ENCODE assay signal across 20 cellular contexts in genomic region chr3:14491396-14492190, GRCh38. TPM values are rescaled to one million over a fixed set of nuclear protein-coding genes. Genes with fewer than 3 reads are reported as not detected.
DNase-seq lines count a peak whose midpoint lies in the region; ATAC-seq, FAIRE-seq and TF ChIP-seq lines count a peak whose summit lies in the region.
"Had no signal": no experiment of that assay in that cellular context is flagged by ENCODE, and none has a peak within 500 bp of the region (broad histone marks: within the 10 kb centered on the region; RNA-seq: fewer than 3 reads in every experiment).

No MANE protein-coding gene starts in this region.

- no peak overlapping the region for H3K9ac ChIP-seq in HepG2 (ENCODE audit: insufficient read depth, low read depth, low read length)

- no peak for DNase-seq in SJSA1 (ENCODE audit: low read depth in 1 of 2, low spot score in 2 of 2)
- DNase-seq in HepG2 (ENCODE audit: low spot score), result no peak
- peak; percentile 45 for DNase-seq in renal cortical epithelial cell (ENCODE audit: low read depth)
- no peak for DNase-seq in KBM-7
- no peak for DNase-seq in GM10248 (ENCODE audit: extremely low spot score)
- DNase-seq in cerebellar nuclear complex (lab: John Stamatoyannopoulos, UW), result no peak
- DNase-seq in erythroblast (lab: John Stamatoyannopoulos, UW), result no peak
- DNase-seq: BE2C; CD4-positive, alpha-beta memory T cell; DMS79 treated with DMSO at 0.1 percent for 48 hours; GF-D8; HFFc6; Kasumi-1; NCI-H1417; NCI-H1930; NCI-H2171; NCI-H510A; RPMI8226 had no signal

- H3K27ac ChIP-seq in HEK293 (ENCODE audit: extremely low read depth, low read depth, low read length), result no peak overlapping the region
- 0 out of 2 replicates have a peak overlapping the region, but pooled peaks have one; percentile 80 for H3K27ac ChIP-seq in SJSA1
- no peak overlapping the region for H3K27ac ChIP-seq in HepG2 (ENCODE audit: extremely low read length, insufficient read depth, low read length)

- H3K4me3 ChIP-seq in HEK293 (ENCODE audit: low read depth, low read length) (no peak overlapping the region), SJSA1 (no peak overlapping the region), HepG2 (replicated peaks in 1 of 3; ENCODE audit: insufficient read depth in 1 of 3, low read depth in 2 of 3, low read length in 3 of 3) (no peak overlapping the region)

- no peaks in the 10 kb centered on the region for H3K79me2 ChIP-seq in HepG2 (ENCODE audit: insufficient read depth, low read length)

- intact Hi-C loops in HepG2 (cut with micrococcal nuclease; ENCODE audit: unreplicated experiment), result no loop called here

- TF ChIP-seq RAD21 in HepG2 (CRISPR knock-in tag; IDR thresholded peaks at IDR 0.05), result no peak

- TF ChIP-seq EP300 in HepG2 (IDR thresholded peaks at IDR 0.05; ENCODE audit: low read depth in 2 of 2, low read length in 2 of 2) (no peak), HepG2 (CRISPR knock-in tag; IDR thresholded peaks at IDR 0.05; ENCODE audit: borderline replicate concordance) (no peak)

- CTCF ChIA-PET in HEK293 (lab: Yijun Ruan, JAX), result interaction anchor here (1.0 to 1.5 kb wide), 2 partner anchors 162 to 285 kb away, joined by 3 to 6 read pairs; no protein-coding TSS in a partner anchor
- CTCF ChIA-PET in HepG2 (lab: Yijun Ruan, JAX; ENCODE audit: low intra/inter-chr PET ratio, low total read pairs), result no interaction called here
- CTCF ChIA-PET in GM10248 (lab: Yijun Ruan, JAX), result no interaction called here

- 81% methylated on average over 13 of the region's 17 CpGs for WGBS in HepG2 (ENCODE audit: low lambda C conversion rate)

- H3K9me3 ChIP-seq in HEK293 (ENCODE audit: control insufficient read depth, insufficient read depth, low read depth, low read length), result no peaks in the 10 kb centered on the region
- no peaks in the 10 kb centered on the region for H3K9me3 ChIP-seq in SJSA1 (replicated peaks)
- no peaks in the 10 kb centered on the region for H3K9me3 ChIP-seq in HepG2 (ENCODE audit: low read length)
- H3K9me3 ChIP-seq: BE2C had no signal

- in situ Hi-C loops in HepG2 (cut with HindIII; ENCODE audit: extremely low pct_ligation_motif_present, low pct_unique_long_range_greater_than_20kb) (no loop called here), KBM-7 (cut with MboI; ENCODE audit: low pct_unique_long_range_greater_than_20kb, low sequenced_read_pairs) (no loop called here)

- TF ChIP-seq POLR2A in HepG2 (IDR thresholded peaks at IDR 0.05; ENCODE audit: insufficient read depth in 1 of 2, low read depth in 2 of 2, low read length in 2 of 2) (no peak), erythroblast (IDR thresholded peaks at IDR 0.05; ENCODE audit: low read length) (no peak)

- POLR2A ChIA-PET in HEK293 (lab: Yijun Ruan, JAX) (interaction anchor here (0.7 kb wide), 1 partner anchor 13 kb away, joined by 3 read pairs; no protein-coding TSS in a partner anchor), HepG2 (lab: Yijun Ruan, JAX) (no interaction called here), GM10248 (lab: Yijun Ruan, JAX) (no interaction called here)

- H4K20me1 ChIP-seq in HepG2 (ENCODE audit: insufficient read depth, low read length), result no peaks in the 10 kb centered on the region

- H3K4me2 ChIP-seq in HepG2 (ENCODE audit: low read depth, low read length), result no peak overlapping the region

- H3K4me1 ChIP-seq in HEK293 (ENCODE audit: control insufficient read depth, insufficient read depth, low read length), result no peaks in the 10 kb centered on the region
- H3K4me1 ChIP-seq in SJSA1 (replicated peaks), result peaks cover 73% of the 10 kb centered on the region
- no peaks in the 10 kb centered on the region for H3K4me1 ChIP-seq in HepG2 (ENCODE audit: insufficient read depth, low read length)
- H3K4me1 ChIP-seq: BE2C had no signal

- no peak for TF ChIP-seq CTCF in HEK293 (tag by site-specific recombination; IDR thresholded peaks at IDR 0.05)
- TF ChIP-seq CTCF in HepG2 (CRISPR knock-in tag; IDR thresholded peaks at IDR 0.05), result no peak
- no peak for TF ChIP-seq CTCF in GM10248 (IDR thresholded peaks at IDR 0.05; ENCODE audit: control extremely low read depth, extremely low read depth, low read depth, missing control alignments)

- BruUV-seq in HepG2 (replicated peaks; lab: Mats Ljungman, UMichigan), result no TSS peak

- peaks cover 0 to 4% of the 10 kb centered on the region in 2 experiments; a peak in 1 of 3 replicates for H3K36me3 ChIP-seq in HEK293 (ENCODE audit: control insufficient read depth in 2 of 2, insufficient read depth in 1 of 2, low read length in 2 of 2)
- peaks cover 45% of the 10 kb centered on the region for H3K36me3 ChIP-seq in SJSA1
- H3K36me3 ChIP-seq in HepG2 (replicated peaks in 1 of 2; ENCODE audit: control insufficient read depth in 1 of 2, insufficient read depth in 2 of 2, low read length in 2 of 2), result peaks cover 3 to 10% of the 10 kb centered on the region in 2 experiments; a peak in 3 of 5 replicates
- H3K36me3 ChIP-seq: BE2C had no signal

- H2AFZ ChIP-seq in HepG2 (ENCODE audit: low read length), result no peak overlapping the region

- FAIRE-seq in HepG2 (lab: Jason Lieb, UNC), result no peak

- no peak for ATAC-seq in HepG2

- H3K27me3 ChIP-seq in SJSA1 (replicated peaks) (no peaks in the 10 kb centered on the region), HepG2 (ENCODE audit: control insufficient read depth in 1 of 2, insufficient read depth in 2 of 2, low read length in 2 of 2) (no peaks in the 10 kb centered on the region; a peak in 1 of 5 replicates)
- H3K27me3 ChIP-seq: BE2C had no signal

TF ChIP-seq in HEK293, 187 proteins besides CTCF, POLR2A, EP300 and RAD21:
- no peak for TF ChIP-seq ZNF202 (tag by site-specific recombination; IDR thresholded peaks at IDR 0.05; ENCODE audit: borderline replicate concordance)
- TF ChIP-seq ZEB2 (tag by site-specific recombination; IDR thresholded peaks at IDR 0.05), result no peak
- TF ChIP-seq ZNF768 (tag by site-specific recombination; IDR thresholded peaks at IDR 0.05), result peak; percentile 75

TF ChIP-seq in HepG2, 621 proteins besides CTCF, POLR2A, EP300 and RAD21:
- TF ChIP-seq POLR2G (IDR thresholded peaks at IDR 0.05; ENCODE audit: low read depth, low read length) (peak; percentile 17; the same call in 1 of the 2 replicates), ZBTB38 (CRISPR knock-in tag; IDR thresholded peaks at IDR 0.05) (no peak), ZNF768 (CRISPR knock-in tag; IDR thresholded peaks at IDR 0.05) (peak; percentile 97), ZNF432 (CRISPR knock-in tag; IDR thresholded peaks at IDR 0.05; ENCODE audit: borderline replicate concordance) (no peak), KLF13 (CRISPR knock-in tag; IDR thresholded peaks at IDR 0.05) (no peak), ZKSCAN5 (CRISPR knock-in tag; IDR thresholded peaks at IDR 0.05) (no peak), AGO2 (optimal IDR thresholded peaks at IDR 0.05; ENCODE audit: low read depth, low read length) (peak; percentile 30)

RNA-seq across cellular contexts. Expression of gene GRIP2, which starts 48.5 kb away (rescaled TPM):
- 4.0 and 5.3 TPM in 2 replicates for total RNA-seq in SJSA1 (2014; rRNA removed; shearing (Covaris generic))
- 0.08 and 0.24 TPM in 2 replicates for total RNA-seq in HepG2 (2016; rRNA removed; fragmentation: Illumina TruSeq; extraction: Trizol)
- 0.09 and 0.10 TPM in 2 replicates for total RNA-seq in HepG2 (2016; cell fraction: cytosol; rRNA removed; fragmentation: Illumina TruSeq; extraction: Trizol; ENCODE audit: low read depth)
- 0.26 TPM in 1 of 2 replicates, not detected in the other for total RNA-seq in HepG2 (2016; cell fraction: insoluble cytoplasmic fraction; rRNA removed; fragmentation: Illumina TruSeq; extraction: Trizol)
- total RNA-seq in HepG2 (2016; cell fraction: membrane; rRNA removed; fragmentation: Illumina TruSeq; extraction: Trizol), result 0.09 and 0.55 TPM in 2 replicates
- total RNA-seq in HepG2 (2016; cell fraction: nucleus; rRNA removed; fragmentation: Illumina TruSeq; extraction: Trizol), result 0.25 and 0.53 TPM in 2 replicates
- polyA plus RNA-seq in HepG2 (2011; rRNA removed), result 0.11 and 0.14 TPM in 2 replicates
- 0.01 and 0.03 TPM in 2 replicates for polyA plus RNA-seq in HepG2 (2011; cell fraction: cytosol; rRNA removed)
- polyA plus RNA-seq in HepG2 (2011; cell fraction: nucleus; rRNA removed), result 0.36 and 0.40 TPM in 2 replicates
- 0.12 TPM in 2 replicates for polyA plus RNA-seq in HepG2 (2012)
- polyA plus RNA-seq in HepG2 (2016; cell fraction: cytosol; fragmentation: Illumina TruSeq; extraction: Trizol; ENCODE audit: low read depth), result 0.02 and 0.08 TPM in 2 replicates
- polyA plus RNA-seq in HepG2 (2016; cell fraction: insoluble cytoplasmic fraction; fragmentation: Illumina TruSeq; extraction: Trizol; ENCODE audit: low read depth), result not detected in 2 replicates
- polyA plus RNA-seq in HepG2 (2016; cell fraction: membrane; fragmentation: Illumina TruSeq; extraction: Trizol; ENCODE audit: low read depth), result 0.14 and 0.16 TPM in 2 replicates
- 0.56 and 0.57 TPM in 2 replicates for polyA plus RNA-seq in HepG2 (2016; cell fraction: nucleus; fragmentation: Illumina TruSeq; extraction: Trizol; ENCODE audit: insufficient read depth, low read depth)
- polyA minus RNA-seq in HepG2 (2011; rRNA and poly(A)+ RNA removed; ENCODE audit: low replicate concordance), result 0.04 and 0.58 TPM in 2 replicates
- polyA minus RNA-seq in HepG2 (2011; cell fraction: cytosol; rRNA and poly(A)+ RNA removed), result not detected in 2 replicates
- 0.12 and 0.26 TPM in 2 replicates for polyA minus RNA-seq in HepG2 (2011; cell fraction: nucleus; rRNA and poly(A)+ RNA removed)
- total RNA-seq in renal cortical epithelial cell, result 0.05 TPM in 1 of 2 replicates, not detected in the other
- total RNA-seq: CD4-positive, alpha-beta memory T cell had no signal
- polyA plus RNA-seq: AG04450; CD4-positive, alpha-beta memory T cell had no signal

Comparison
In these comparisons a context has a peak if more than half of its experiments do, and no peak if none do; other contexts are left out.
1. Of the 63 proteins assayed by ChIP-seq in both HepG2 and HEK293: peak only in HepG2: none; only in HEK293: none; in both: ZNF768; in neither: 62.